In genomic region chr17:13070732-13071131, GRCh38 we compare ENCODE assay signal across 36 cellular contexts.
"Had no signal": no experiment of that assay in that cellular context is flagged by ENCODE, and none has a peak within 500 bp of the region (broad histone marks: within the 10 kb centered on the region; RNA-seq: fewer than 3 reads in every experiment).

No MANE protein-coding gene starts in this region.

- H3K27me3 ChIP-seq: MG63 had no signal

- H3K36me3 ChIP-seq: MG63 had no signal

- H3K4me3 ChIP-seq: MG63 had no signal

- DNase-seq: Karpas-422, Kasumi-1, MG63, MM.1S, MV-4-11, NCI-H1048, NCI-H1092, NCI-H1092 treated with DMSO at 0.1 percent for 48 hours, NCI-H1105, NCI-H1105 treated with DMSO at 0.1 percent for 48 hours, NCI-H1417, NCI-H1417 treated with DMSO at 0.1 percent for 48 hours, NCI-H1436, NCI-H1436 treated with DMSO at 0.1 percent for 48 hours, NCI-H146, NCI-H1694, NCI-H1694 treated with DMSO at 0.1 percent for 48 hours, NCI-H187, NCI-H187 treated with DMSO at 0.1 percent for 48 hours, NCI-H1930, NCI-H2029, NCI-H2029 treated with DMSO at 0.1 percent for 48 hours, NCI-H2081, NCI-H2081 treated with DMSO at 0.1 percent for 48 hours, NCI-H2107, NCI-H2171, NCI-H2171 treated with DMSO at 0.1 percent for 48 hours, NCI-H2227 treated with DMSO at 0.1 percent for 48 hours, NCI-H226, NCI-H345, NCI-H446, NCI-H446 treated with DMSO at 0.1 percent for 48 hours, NCI-H510A, NCI-H510A treated with DMSO at 0.1 percent for 48 hours, NCI-H524, NCI-H524 treated with DMSO at 0.1 percent for 48 hours had no signal

- H3K9me3 ChIP-seq: MG63 had no signal
